ENCODE assay signal across 8 cellular contexts in the genomic region with DNA sequence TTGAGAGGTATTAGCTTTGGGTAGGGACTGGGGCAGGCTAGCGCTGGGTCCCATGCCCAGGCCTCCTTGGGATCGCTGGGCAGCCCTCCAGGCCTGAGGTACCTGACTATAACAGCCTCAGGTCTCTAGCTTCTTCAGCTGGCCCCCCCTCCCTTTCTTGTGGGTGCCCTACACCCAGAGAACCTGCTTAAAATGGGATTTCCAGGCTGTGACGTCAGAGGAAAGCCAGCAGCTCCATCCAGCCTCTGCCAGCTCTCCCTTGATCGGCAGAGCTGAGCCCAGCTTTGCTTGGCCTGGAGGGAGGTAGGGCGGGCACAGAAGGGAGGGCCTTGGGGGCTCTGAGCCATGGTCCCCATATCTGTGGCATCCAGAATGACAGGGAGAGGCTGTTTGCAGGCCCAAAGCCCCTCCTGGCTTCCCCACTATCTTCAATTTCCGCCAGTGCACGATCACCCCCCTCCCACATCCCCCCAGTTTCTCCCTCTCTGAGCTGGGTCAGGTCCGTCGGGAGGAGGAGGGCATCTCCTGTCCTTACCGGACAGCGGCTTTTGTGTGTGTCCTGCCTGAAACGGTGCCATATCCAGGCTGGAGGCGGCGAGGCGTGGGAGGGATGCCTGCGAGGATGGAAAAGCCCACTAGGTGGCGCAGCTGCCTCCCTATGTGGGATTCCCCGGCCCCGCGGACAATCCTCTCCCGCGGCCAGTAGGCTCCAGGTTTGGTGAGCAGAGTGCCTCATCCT.
DNase-seq lines count a peak whose midpoint lies in the region; ATAC-seq and FAIRE-seq lines count a peak whose summit lies in the region.

No MANE protein-coding gene starts in this region.

- peak; percentile 26 for DNase-seq in NCI-H82 treated with DMSO at 0.1 percent for 48 hours (lab: John Stamatoyannopoulos, UW; ENCODE audit: unreplicated experiment)
- peak; percentile 94 for DNase-seq in activated CD8-positive, alpha-beta memory T cell treated with anti-CD3 and anti-CD28 coated beads for 24 hours
- DNase-seq in effector CD4-positive, alpha-beta T cell, result peak; percentile 67
- DNase-seq in memory B cell (ENCODE audit: low spot score in 2 of 2), result peak; percentile 74 to 84
- peak; percentile 68 for DNase-seq in stimulated activated CD8-positive, alpha-beta memory T cell treated with anti-CD3 and anti-CD28 coated beads, Interleukin-15, amount 100 ng/mL, for 1 hour (ENCODE audit: low read depth)

- peak; percentile 67 for FAIRE-seq in A204.1 (lab: Jason Lieb, UNC)

- H3K27ac Mint-ChIP-seq in memory B cell, result no peak overlapping the region

- no peak overlapping the region for H3K4me3 Mint-ChIP-seq in memory B cell

- H3K4me1 Mint-ChIP-seq in memory B cell, result peaks cover 2% of the 10 kb centered on the region

- ATAC-seq in GM18498 (IDR thresholded peaks at IDR 0.05; ENCODE audit: unreplicated experiment), result peak; percentile 73
- peak; percentile 71 for ATAC-seq in HG03439 (IDR thresholded peaks at IDR 0.05; ENCODE audit: unreplicated experiment)
- peak; percentile 93 for ATAC-seq in memory B cell (ENCODE audit: low read depth)

- no peaks in the 10 kb centered on the region for H3K9me3 Mint-ChIP-seq in memory B cell

- H3K36me3 Mint-ChIP-seq in memory B cell, result no peaks in the 10 kb centered on the region

- peaks cover 3% of the 10 kb centered on the region for H3K27me3 Mint-ChIP-seq in memory B cell

Comparison
In these comparisons a context has a peak if more than half of its experiments do, and no peak if none do; other contexts are left out.
1. Peak in every context shown above with its lines: DNase-seq and ATAC-seq.
2. DNase-seq: peak in every context shown above with its lines; median percentile 94 in activated CD8-positive, alpha-beta memory T cell treated with anti-CD3 and anti-CD28 coated beads for 24 hours; 79 in memory B cell; 68 in stimulated activated CD8-positive, alpha-beta memory T cell treated with anti-CD3 and anti-CD28 coated beads, Interleukin-15, amount 100 ng/mL, for 1 hour; 67 in effector CD4-positive, alpha-beta T cell; 26 in NCI-H82 treated with DMSO at 0.1 percent for 48 hours.